In the genomic region with DNA sequence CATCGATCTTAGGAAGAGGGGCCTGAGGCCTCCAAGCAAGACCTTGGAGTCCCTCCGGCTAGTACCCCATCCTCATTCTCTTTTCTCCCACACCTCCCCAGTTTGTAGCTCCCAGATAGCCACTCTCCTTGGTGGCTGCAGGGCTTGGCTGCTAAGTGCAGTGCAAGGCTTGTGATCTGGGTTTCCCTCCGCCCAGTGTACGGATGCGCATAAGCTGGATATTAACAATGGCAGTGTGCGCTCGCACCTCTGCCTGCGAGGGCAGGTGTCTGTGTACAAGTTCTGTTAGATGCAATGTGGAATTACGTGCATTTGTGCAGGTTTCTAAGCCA, we compare ENCODE assay signal across 21 cellular contexts.
"Had no signal": no experiment of that assay in that cellular context is flagged by ENCODE, and none has a peak within 500 bp of the region (broad histone marks: within the 10 kb centered on the region; RNA-seq: fewer than 3 reads in every experiment).

No MANE protein-coding gene starts in this region.

- H3K27ac ChIP-seq: cardiac muscle cell, heart right ventricle, ovary, right lobe of liver, skin epidermis, stomach, testis had no signal

- H3K27ac Mint-ChIP-seq: activated CD4-positive, alpha-beta memory T cell treated with anti-CD3 and anti-CD28 coated beads, Interleukin-2, amount 10 ng/mL, durations not matched to agents 7 days and 5 days; activated CD4-positive, alpha-beta T cell treated with anti-CD3 and anti-CD28 coated beads, Interleukin-2, amount 10 ng/mL, durations not matched to agents 24 days and 14 days; activated naive CD8-positive, alpha-beta T cell treated with anti-CD3 and anti-CD28 coated beads, Interleukin-2, amount 50 U/mL, for 24 hours; dendritic cell treated with granulocyte-macrophage colony-stimulating factor and Interleukin-4, amounts not matched to agents 40 ng/mL and 50 ng/mL, for 4 days; effector memory CD8-positive, alpha-beta T cell; memory B cell; stimulated activated memory B cell treated with anti-CD40 and anti-IgM and Interleukin-4, amounts not matched to agents 10 μg/mL and 1 μg/mL and 100 μg/mL, for 72 hours; T-helper 2 cell treated with Interferon-gamma antibody and Interleukin-4, amounts not matched to agents 5 μg/mL and 100 μg/mL, for 36 hours had no signal

- H3K36me3 Mint-ChIP-seq: memory B cell; stimulated activated memory B cell treated with anti-CD40 and anti-IgM and Interleukin-4, amounts not matched to agents 10 μg/mL and 1 μg/mL and 100 μg/mL, for 72 hours had no signal

- H3K4me3 Mint-ChIP-seq: activated CD4-positive, alpha-beta memory T cell treated with anti-CD3 and anti-CD28 coated beads, Interleukin-2, amount 10 ng/mL, durations not matched to agents 7 days and 5 days; activated CD4-positive, alpha-beta T cell treated with anti-CD3 and anti-CD28 coated beads, Interleukin-2, amount 10 ng/mL, durations not matched to agents 24 days and 14 days; activated naive CD8-positive, alpha-beta T cell treated with anti-CD3 and anti-CD28 coated beads, Interleukin-2, amount 50 U/mL, for 24 hours; dendritic cell treated with granulocyte-macrophage colony-stimulating factor and Interleukin-4, amounts not matched to agents 40 ng/mL and 50 ng/mL, for 4 days; effector memory CD8-positive, alpha-beta T cell; memory B cell; stimulated activated memory B cell treated with anti-CD40 and anti-IgM and Interleukin-4, amounts not matched to agents 10 μg/mL and 1 μg/mL and 100 μg/mL, for 72 hours; T-helper 2 cell treated with Interferon-gamma antibody and Interleukin-4, amounts not matched to agents 5 μg/mL and 100 μg/mL, for 36 hours had no signal

- H3K36me3 ChIP-seq: cardiac muscle cell, heart right ventricle, ovary, right lobe of liver, stomach had no signal

- H3K27me3 ChIP-seq: ovary, right lobe of liver, testis had no signal

- DNase-seq: activated CD4-positive, alpha-beta memory T cell treated with anti-CD3 and anti-CD28 coated beads, Interleukin-2, amount 10 ng/mL, durations not matched to agents 7 days and 5 days; activated CD4-positive, alpha-beta T cell treated with anti-CD3 and anti-CD28 coated beads, Interleukin-2, amount 10 ng/mL, durations not matched to agents 24 days and 14 days; activated effector memory CD4-positive, alpha-beta T cell treated with anti-CD3 and anti-CD28 coated beads, Interleukin-2, amount 50 U/mL, for 16 hours; activated naive CD4-positive, alpha-beta T cell treated with anti-CD3 and anti-CD28 coated beads, Interleukin-2, amount 50 U/mL, for 16 hours; activated naive CD8-positive, alpha-beta T cell treated with anti-CD3 and anti-CD28 coated beads, Interleukin-2, amount 50 U/mL, for 24 hours; activated T-cell treated with anti-CD3 and anti-CD28 coated beads for 4 hours; effector memory CD8-positive, alpha-beta T cell; heart right ventricle; left cardiac atrium; mucosa of descending colon; ovary; right lobe of liver; stimulated activated CD4-positive, alpha-beta T cell treated with anti-CD3 and anti-CD28 coated beads, Interleukin-2, amount 100 ng/mL, for 24 hours; stomach; testis had no signal

- H3K9me3 ChIP-seq: heart right ventricle, mucosa of descending colon, ovary, right lobe of liver, stomach, testis had no signal

- H3K4me3 ChIP-seq: cardiac muscle cell, heart right ventricle, mucosa of descending colon, ovary, right lobe of liver, skin epidermis, stomach, testis had no signal

- H3K9me3 Mint-ChIP-seq: activated CD4-positive, alpha-beta memory T cell treated with anti-CD3 and anti-CD28 coated beads, Interleukin-2, amount 10 ng/mL, durations not matched to agents 7 days and 5 days; activated CD4-positive, alpha-beta T cell treated with anti-CD3 and anti-CD28 coated beads, Interleukin-2, amount 10 ng/mL, durations not matched to agents 24 days and 14 days; activated naive CD8-positive, alpha-beta T cell treated with anti-CD3 and anti-CD28 coated beads, Interleukin-2, amount 50 U/mL, for 24 hours; dendritic cell treated with granulocyte-macrophage colony-stimulating factor and Interleukin-4, amounts not matched to agents 40 ng/mL and 50 ng/mL, for 4 days; effector memory CD8-positive, alpha-beta T cell; stimulated activated memory B cell treated with anti-CD40 and anti-IgM and Interleukin-4, amounts not matched to agents 10 μg/mL and 1 μg/mL and 100 μg/mL, for 72 hours; T-helper 2 cell treated with Interferon-gamma antibody and Interleukin-4, amounts not matched to agents 5 μg/mL and 100 μg/mL, for 36 hours had no signal

- H3K4me1 ChIP-seq: right lobe of liver had no signal
